ENCODE assay signal across 12 cellular contexts in genomic region chr12:94616217-94616729, GRCh38. TPM values are rescaled to one million over a fixed set of nuclear protein-coding genes. Genes with fewer than 3 reads are reported as not detected.
DNase-seq lines count a peak whose midpoint lies in the region; ATAC-seq, FAIRE-seq and TF ChIP-seq lines count a peak whose summit lies in the region.
"Had no signal": no experiment of that assay in that cellular context is flagged by ENCODE, and none has a peak within 500 bp of the region (broad histone marks: within the 10 kb centered on the region; RNA-seq: fewer than 3 reads in every experiment).

No MANE protein-coding gene starts in this region.

- H3K4me3 ChIP-seq in upper lobe of left lung, result peak overlapping the region in 3 of 4 donors; percentile 25 to 34 (median 34)

- no peak for TF ChIP-seq POLR2A in upper lobe of left lung (IDR thresholded peaks at IDR 0.05)

- TF ChIP-seq EP300 in upper lobe of left lung (IDR thresholded peaks at IDR 0.05), result no peak

- DNase-seq in DMS 273 (lab: John Stamatoyannopoulos, UW; ENCODE audit: unreplicated experiment) (peak; percentile 12), DMS 273 treated with DMSO at 0.1 percent for 48 hours (lab: John Stamatoyannopoulos, UW) (no peak), middle frontal gyrus (ENCODE audit: extremely low spot score, low spot score) (peak; percentile 61), upper lobe of left lung (peak in 1 of 2 donors; percentile 28), D721Med (ENCODE audit: insufficient read length, low spot score) (no peak)
- DNase-seq: activated CD4-positive, alpha-beta T cell treated with anti-CD3 and anti-CD28 coated beads, Interleukin-2, amount 10 ng/mL, durations not matched to agents 24 days and 14 days; stimulated activated CD4-positive, alpha-beta T cell treated with anti-CD3 and anti-CD28 coated beads, Interleukin-15, amount 100 ng/mL, for 24 hours had no signal

- 55 to 64% methylated on average over 11 of the region's 11 CpGs for WGBS in upper lobe of left lung, 2 donors

- H3K36me3 ChIP-seq in upper lobe of left lung, result no peaks in the 10 kb centered on the region

- ATAC-seq in esophagus mucosa (peak; percentile 54), upper lobe of left lung (ENCODE audit: low FRiP score in 2 of 2) (peak in 1 of 2 donors; percentile 42), GM21723 (IDR thresholded peaks at IDR 0.05; ENCODE audit: unreplicated experiment) (no peak), HG03571 (IDR thresholded peaks at IDR 0.05; ENCODE audit: unreplicated experiment) (no peak)

- no peaks in the 10 kb centered on the region for H3K27me3 ChIP-seq in upper lobe of left lung

- FAIRE-seq in D721Med (lab: Jason Lieb, UNC), result no peak
- FAIRE-seq: GM12892 had no signal

- H3K27ac ChIP-seq in upper lobe of left lung, result peak overlapping the region; percentile 46 to 62 (median 55)
- H3K27ac ChIP-seq: 22Rv1 had no signal

- no peaks in the 10 kb centered on the region for H3K9me3 ChIP-seq in upper lobe of left lung

- TF ChIP-seq CTCF in upper lobe of left lung (IDR thresholded peaks at IDR 0.05) (no peak), D721Med (IDR thresholded peaks at IDR 0.05; ENCODE audit: insufficient read depth, missing control alignments) (no peak)

- H3K4me1 ChIP-seq in upper lobe of left lung, result peaks cover 13 to 35% (median 18%) of the 10 kb centered on the region in 4 donors

RNA-seq across cellular contexts. Expression of gene TMCC3, which starts 34.1 kb away (rescaled TPM):
- total RNA-seq in esophagus mucosa (7.3 TPM), upper lobe of left lung (10 to 100 TPM in 4 of 6 donors, 1 to 10 TPM in 2; 5.4 to 17.4 (median 12.7) TPM)
- total RNA-seq: activated CD4-positive, alpha-beta T cell treated with anti-CD3 and anti-CD28 coated beads, Interleukin-2, amount 10 ng/mL, durations not matched to agents 24 days and 14 days had no signal

Comparison
In these comparisons a context has a peak if more than half of its experiments do, and no peak if none do; other contexts are left out.
1. DNase-seq: peak in DMS 273 (single experiment) and middle frontal gyrus (single experiment); none in DMS 273 treated with DMSO at 0.1 percent for 48 hours (single experiment) and D721Med (single experiment).